Comparison of ENCODE assay signal across 8 cellular contexts in the genomic region with DNA sequence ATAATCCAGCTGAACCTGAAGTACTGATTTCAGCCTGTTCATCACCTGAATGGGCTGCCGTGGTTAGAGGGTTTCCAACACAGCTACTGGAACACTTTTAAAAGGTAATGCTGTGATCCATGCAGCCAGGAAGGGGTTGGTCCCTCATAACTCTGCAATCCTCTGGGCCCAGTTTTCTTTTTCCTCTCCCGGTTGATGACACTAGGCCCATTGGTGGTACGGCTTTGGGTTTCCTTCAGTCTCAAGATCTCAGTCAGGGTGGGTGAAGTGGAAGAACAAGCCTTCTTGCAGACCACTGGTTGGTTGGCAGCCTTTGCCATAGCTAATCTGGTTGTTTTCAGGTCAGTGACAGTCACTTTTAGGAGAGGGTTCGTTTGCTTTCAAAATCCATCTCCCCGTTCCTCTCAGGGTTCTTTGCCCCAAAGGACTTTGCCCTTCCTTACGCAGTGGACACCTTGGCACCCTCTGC. TPM values are rescaled to one million over a fixed set of nuclear protein-coding genes. Genes with fewer than 3 reads are reported as not detected.
A peak's percentile ranks its signal among the peaks of the same experiment; 100 is the strongest.
DNase-seq lines count a peak whose midpoint lies in the region; ATAC-seq and TF ChIP-seq lines count a peak whose summit lies in the region.

No MANE protein-coding gene starts in this region.

- WGBS in esophagus muscularis mucosa, result 24% methylated on average over 6 of the region's 6 CpGs

- no peak for TF ChIP-seq CTCF in esophagus muscularis mucosa (IDR thresholded peaks at IDR 0.05)
- no peak for TF ChIP-seq CTCF in neutrophil (IDR thresholded peaks at IDR 0.05)

- intact Hi-C loops in esophagus muscularis mucosa (cut with DNase I), result no loop called here

- H3K27ac ChIP-seq in esophagus muscularis mucosa (replicated peaks in 1 of 4) (peak overlapping the region; percentile 66 to 79 (median 73)), neutrophil (peak overlapping the region; percentile 76)

- TF ChIP-seq POLR2A in esophagus muscularis mucosa (IDR thresholded peaks at IDR 0.05; ENCODE audit: low read depth), result no peak

- peak; percentile 57 for DNase-seq in NOMO-1 treated with DMSO at 0.1 percent for 48 hours (lab: John Stamatoyannopoulos, UW; ENCODE audit: unreplicated experiment)
- no peak for DNase-seq in NOMO-1 treated with dmso at 0.1 percent for 144 hours (lab: John Stamatoyannopoulos, UW; ENCODE audit: unreplicated experiment)
- peak; percentile 24 for DNase-seq in RPMI7951 (ENCODE audit: low read depth)
- no peak for DNase-seq in esophagus muscularis mucosa (ENCODE audit: extremely low spot score)
- DNase-seq in globus pallidus (ENCODE audit: low spot score), result no peak
- DNase-seq in NCI-H2029 treated with DMSO at 0.1 percent for 48 hours (lab: John Stamatoyannopoulos, UW), result no peak

- TF ChIP-seq EP300 in esophagus muscularis mucosa (IDR thresholded peaks at IDR 0.05), result no peak

- H3K36me3 ChIP-seq in esophagus muscularis mucosa (no peaks in the 10 kb centered on the region), neutrophil (no peaks in the 10 kb centered on the region)

- H3K4me1 ChIP-seq in esophagus muscularis mucosa, result peaks cover 15 to 23% (median 19%) of the 10 kb centered on the region in 4 donors
- H3K4me1 ChIP-seq in neutrophil (ENCODE audit: control insufficient read depth in 1 of 2, insufficient read depth in 1 of 2, low read depth in 1 of 2, low read length in 1 of 2), result peaks cover 14 to 15% of the 10 kb centered on the region in 2 experiments

- H3K27me3 ChIP-seq in esophagus muscularis mucosa, result no peaks in the 10 kb centered on the region
- no peaks in the 10 kb centered on the region for H3K27me3 ChIP-seq in neutrophil

- no peaks in the 10 kb centered on the region for H3K9me3 ChIP-seq in esophagus muscularis mucosa
- no peaks in the 10 kb centered on the region for H3K9me3 ChIP-seq in neutrophil

- peak; percentile 11 for ATAC-seq in HG02763 (IDR thresholded peaks at IDR 0.05; ENCODE audit: unreplicated experiment)

- peak overlapping the region; percentile 67 to 97 (median 86) for H3K4me3 ChIP-seq in esophagus muscularis mucosa
- H3K4me3 ChIP-seq in neutrophil (ENCODE audit: low read depth in 1 of 2, low read length in 1 of 2), result peak overlapping the region; percentile 73 to 81

RNA-seq across cellular contexts. Expression of a gene that starts 0.5 kb away (rescaled TPM):
- 31.5 and 34.4 TPM in 2 replicates for total RNA-seq in RPMI7951 (2014; rRNA removed; shearing (Covaris generic))
- total RNA-seq in esophagus muscularis mucosa, result 10 to 100 TPM; 16.8 to 24.6 (median 22.9) TPM

Comparison
In these comparisons a context has a peak if more than half of its experiments do, and no peak if none do; other contexts are left out.
1. DNase-seq: peak in NOMO-1 treated with DMSO at 0.1 percent for 48 hours (single experiment) and RPMI7951 (single experiment); none in NOMO-1 treated with dmso at 0.1 percent for 144 hours (single experiment), esophagus muscularis mucosa (single experiment), globus pallidus (single experiment) and NCI-H2029 treated with DMSO at 0.1 percent for 48 hours (single experiment).